In genomic region chr15:59237119-59237853, GRCh38 we compare ENCODE assay signal across 10 cellular contexts. TPM values are rescaled to one million over a fixed set of nuclear protein-coding genes. Genes with fewer than 3 reads are reported as not detected.
A peak's percentile ranks its signal among the peaks of the same experiment; 100 is the strongest.
DNase-seq lines count a peak whose midpoint lies in the region; ATAC-seq and TF ChIP-seq lines count a peak whose summit lies in the region.
"Had no signal": no experiment of that assay in that cellular context is flagged by ENCODE, and none has a peak within 500 bp of the region (broad histone marks: within the 10 kb centered on the region; RNA-seq: fewer than 3 reads in every experiment).

No MANE protein-coding gene starts in this region.

- H3K27ac ChIP-seq in left ventricle myocardium inferior (replicated peaks) (peak overlapping the region; percentile 30), tibial artery (peak overlapping the region; percentile 8 to 39)
- H3K27ac ChIP-seq: VCaP had no signal

- H3K9me3 ChIP-seq in left ventricle myocardium inferior (replicated peaks) (no peaks in the 10 kb centered on the region), tibial artery (no peaks in the 10 kb centered on the region)

- intact Hi-C loops in left ventricle myocardium inferior (cut with micrococcal nuclease) = no loop called here
- intact Hi-C loops in left cardiac atrium (cut with DNase I) = no loop called here
- intact Hi-C loops in tibial artery (cut with DNase I; ENCODE audit: low total_unique reads) = no loop called here

- no peaks in the 10 kb centered on the region for H3K27me3 ChIP-seq in left ventricle myocardium inferior (ENCODE audit: low read depth)
- no peaks in the 10 kb centered on the region for H3K27me3 ChIP-seq in tibial artery

- H3K4me3 ChIP-seq in left ventricle myocardium inferior = no peak overlapping the region
- no peak overlapping the region for H3K4me3 ChIP-seq in tibial artery

- DNase-seq in left ventricle myocardium inferior (no peak), left cardiac atrium (no peak), NOMO-1 treated with DMSO at 0.1 percent for 48 hours (lab: John Stamatoyannopoulos, UW; ENCODE audit: unreplicated experiment) (peak; percentile 73), tibial artery (no peak), NCI-H146 (lab: John Stamatoyannopoulos, UW) (no peak), NCI-H1436 treated with DMSO at 0.1 percent for 48 hours (lab: John Stamatoyannopoulos, UW) (no peak), NCI-H1930 (lab: John Stamatoyannopoulos, UW) (no peak)
- DNase-seq: naive thymus-derived CD8-positive, alpha-beta T cell had no signal

- TF ChIP-seq CTCF in left ventricle myocardium inferior (IDR thresholded peaks at IDR 0.05; ENCODE audit: borderline replicate concordance) = no peak
- TF ChIP-seq CTCF in tibial artery (IDR thresholded peaks at IDR 0.05) = no peak

- H3K4me1 ChIP-seq in left ventricle myocardium inferior = peaks cover 35% of the 10 kb centered on the region
- H3K4me1 ChIP-seq in tibial artery = peaks cover 0 to 52% (median 28%) of the 10 kb centered on the region in 4 donors

- H3K36me3 ChIP-seq in left ventricle myocardium inferior (no peaks in the 10 kb centered on the region), tibial artery (no peaks in the 10 kb centered on the region)

- no peak for ATAC-seq in left cardiac atrium
- ATAC-seq in HG02973 (IDR thresholded peaks at IDR 0.05; ENCODE audit: unreplicated experiment) = peak; percentile 57
- ATAC-seq: naive thymus-derived CD8-positive, alpha-beta T cell had no signal

RNA-seq across cellular contexts. Expression of gene LDHAL6B, which starts 30.6 kb away (rescaled TPM):
- not detected for total RNA-seq in left ventricle myocardium inferior
- not detected for total RNA-seq in left cardiac atrium
- total RNA-seq: naive thymus-derived CD8-positive, alpha-beta T cell had no signal
